Comparison of ENCODE assay signal across 30 cellular contexts in genomic region chr7:93156884-93157283, GRCh38. TPM values are rescaled to one million over a fixed set of nuclear protein-coding genes. Genes with fewer than 3 reads are reported as not detected.
DNase-seq lines count a peak whose midpoint lies in the region; ATAC-seq, FAIRE-seq and TF ChIP-seq lines count a peak whose summit lies in the region.
"Had no signal": no experiment of that assay in that cellular context is flagged by ENCODE, and none has a peak within 500 bp of the region (broad histone marks: within the 10 kb centered on the region; RNA-seq: fewer than 3 reads in every experiment).

No MANE protein-coding gene starts in this region.

- peak; percentile 51 for DNase-seq in AG10803 (ENCODE audit: low read depth)
- DNase-seq in HT1080 (ENCODE audit: low read depth), result peak; percentile 92
- DNase-seq in astrocyte (ENCODE audit: low read depth), result peak; percentile 39
- DNase-seq in kidney tubule cell (ENCODE audit: low spot score), result peak; percentile 70
- no peak for DNase-seq in NK-92 treated with Interleukin-12 subunit alpha and Interleukin-12 subunit beta, amount 100 ng/mL, for 24 hours (lab: John Stamatoyannopoulos, UW)
- no peak for DNase-seq in pancreas
- DNase-seq in BE2C, result no peak
- no peak for DNase-seq in effector CD4-positive, alpha-beta T cell
- DNase-seq: activated CD4-positive, alpha-beta memory T cell treated with anti-CD3 and anti-CD28 coated beads, Interleukin-2, amount 10 ng/mL, durations not matched to agents 7 days and 5 days; activated CD4-positive, CD25-positive, alpha-beta regulatory T cell; activated effector memory CD4-positive, alpha-beta T cell treated with Interleukin-2 at 50 U/mL for 16 hours; activated naive CD8-positive, alpha-beta T cell treated with anti-CD3 and anti-CD28 coated beads, Interleukin-2, amount 10 ng/mL, durations not matched to agents 7 days and 5 days; CD8-positive, alpha-beta memory T cell; colonic mucosa; esophagus squamous epithelium; islet precursor cell; NCI-H1105; NCI-H1930; NCI-H748 treated with DMSO at 0.1 percent for 48 hours; ovary; right lobe of liver; stimulated activated CD4-positive, alpha-beta T cell treated with anti-CD3 and anti-CD28 coated beads, Interleukin-4, amount 100 ng/mL, for 4 hours; stimulated activated naive CD4-positive, alpha-beta T cell treated with Interleukin-2 at 50 U/mL for 16 hours; T1000 had no signal

- H3K4me3 ChIP-seq in AG10803 (ENCODE audit: low read length), result no peak overlapping the region
- no peak overlapping the region for H3K4me3 ChIP-seq in astrocyte (ENCODE audit: insufficient read depth, low read depth, low read length)
- no peak overlapping the region for H3K4me3 ChIP-seq in pancreas
- no peak overlapping the region for H3K4me3 ChIP-seq in BE2C (ENCODE audit: low read depth, low read length)
- H3K4me3 ChIP-seq: breast epithelium, colonic mucosa, esophagus squamous epithelium, HAP-1, ovary, right lobe of liver, thoracic aorta had no signal

- H4K20me1 ChIP-seq in astrocyte (ENCODE audit: insufficient read depth, low read length), result no peaks in the 10 kb centered on the region

- 64 to 71% methylated on average over 1 of the region's 1 CpG for WGBS in pancreas, 2 donors

- H2AFZ ChIP-seq in astrocyte (ENCODE audit: low read depth, low read length), result no peak overlapping the region

- H3K9me3 Mint-ChIP-seq in astrocyte (ENCODE audit: unreplicated experiment), result peaks cover 11% of the 10 kb centered on the region
- H3K9me3 Mint-ChIP-seq: natural killer cell treated with Interleukin-12 subunit alpha and Interleukin-12 subunit beta and Interleukin-15 and Interleukin-18, amount 100 ng/mL, for 72 hours had no signal

- H3K27me3 ChIP-seq in astrocyte (ENCODE audit: insufficient read depth, low read length), result no peaks in the 10 kb centered on the region
- no peaks in the 10 kb centered on the region for H3K27me3 ChIP-seq in pancreas
- peaks cover 6% of the 10 kb centered on the region for H3K27me3 ChIP-seq in BE2C
- H3K27me3 ChIP-seq: breast epithelium, colonic mucosa, esophagus squamous epithelium, ovary, right lobe of liver had no signal

- intact Hi-C loops in pancreas (cut with DNase I), result no loop called here

- no peaks in the 10 kb centered on the region for H3K27me3 Mint-ChIP-seq in astrocyte (ENCODE audit: low read depth, unreplicated experiment)
- H3K27me3 Mint-ChIP-seq: activated CD4-positive, alpha-beta memory T cell treated with anti-CD3 and anti-CD28 coated beads, Interleukin-2, amount 10 ng/mL, durations not matched to agents 7 days and 5 days; activated naive CD8-positive, alpha-beta T cell treated with anti-CD3 and anti-CD28 coated beads, Interleukin-2, amount 10 ng/mL, durations not matched to agents 7 days and 5 days had no signal

- peak overlapping the region; percentile 71 for H3K27ac Mint-ChIP-seq in astrocyte (ENCODE audit: unreplicated experiment)
- H3K27ac Mint-ChIP-seq: activated CD4-positive, alpha-beta memory T cell treated with anti-CD3 and anti-CD28 coated beads, Interleukin-2, amount 10 ng/mL, durations not matched to agents 7 days and 5 days; activated naive CD8-positive, alpha-beta T cell treated with anti-CD3 and anti-CD28 coated beads, Interleukin-2, amount 10 ng/mL, durations not matched to agents 7 days and 5 days; CD8-positive, alpha-beta memory T cell had no signal

- H3K9ac ChIP-seq in astrocyte (ENCODE audit: low read length), result no peak overlapping the region

- ATAC-seq in pancreas, result no peak
- ATAC-seq: natural killer cell treated with Interleukin-12 subunit alpha and Interleukin-12 subunit beta and Interleukin-15 and Interleukin-18, amount 100 ng/mL, for 72 hours; right lobe of liver; Right ventricle myocardium inferior had no signal

- H3K4me3 Mint-ChIP-seq in astrocyte (ENCODE audit: unreplicated experiment), result no peak overlapping the region
- H3K4me3 Mint-ChIP-seq: activated CD4-positive, alpha-beta memory T cell treated with anti-CD3 and anti-CD28 coated beads, Interleukin-2, amount 10 ng/mL, durations not matched to agents 7 days and 5 days; activated naive CD8-positive, alpha-beta T cell treated with anti-CD3 and anti-CD28 coated beads, Interleukin-2, amount 10 ng/mL, durations not matched to agents 7 days and 5 days; CD8-positive, alpha-beta memory T cell; natural killer cell treated with Interleukin-12 subunit alpha and Interleukin-12 subunit beta and Interleukin-15 and Interleukin-18, amount 100 ng/mL, for 72 hours had no signal

- peaks cover 2% of the 10 kb centered on the region for H3K4me1 Mint-ChIP-seq in astrocyte (ENCODE audit: low read depth, unreplicated experiment)
- H3K4me1 Mint-ChIP-seq: CD8-positive, alpha-beta memory T cell had no signal

- TF ChIP-seq CTCF in AG10803 (conservative IDR thresholded peaks at IDR 0.05; ENCODE audit: low read length), result no peak
- no peak for TF ChIP-seq CTCF in astrocyte (IDR thresholded peaks at IDR 0.05; ENCODE audit: insufficient read depth, low read depth, low read length)
- TF ChIP-seq CTCF in pancreas (IDR thresholded peaks at IDR 0.05), result no peak
- TF ChIP-seq CTCF in BE2C (IDR thresholded peaks at IDR 0.05; ENCODE audit: low read depth, low read length), result no peak

- no peaks in the 10 kb centered on the region for H3K4me1 ChIP-seq in astrocyte (ENCODE audit: insufficient read depth, low read length)
- H3K4me1 ChIP-seq in pancreas, result no peaks in the 10 kb centered on the region
- no peaks in the 10 kb centered on the region for H3K4me1 ChIP-seq in BE2C
- H3K4me1 ChIP-seq: breast epithelium, colonic mucosa, HAP-1, right lobe of liver had no signal

- no peak overlapping the region for H3K4me2 ChIP-seq in astrocyte (ENCODE audit: low read length)

- H3K9me3 ChIP-seq in astrocyte (ENCODE audit: insufficient read depth, low read depth, low read length) (no peaks in the 10 kb centered on the region), pancreas (no peaks in the 10 kb centered on the region), BE2C (no peaks in the 10 kb centered on the region)
- H3K9me3 ChIP-seq: breast epithelium, colonic mucosa, esophagus squamous epithelium, HAP-1, ovary, right lobe of liver, thoracic aorta had no signal

- H3K27ac ChIP-seq in astrocyte (ENCODE audit: low read depth, low read length), result no peak overlapping the region
- H3K27ac ChIP-seq in pancreas, result no peak overlapping the region
- H3K27ac ChIP-seq: breast epithelium, colonic mucosa, esophagus squamous epithelium, ovary, right lobe of liver, thoracic aorta had no signal

- no peaks in the 10 kb centered on the region for H3K79me2 ChIP-seq in astrocyte (ENCODE audit: insufficient read depth, low read length)

- FAIRE-seq in astrocyte (lab: Jason Lieb, UNC) (no peak), pancreas (lab: Jason Lieb, UNC) (no peak)
- FAIRE-seq: GM12891 had no signal

- H3K36me3 ChIP-seq in astrocyte (ENCODE audit: insufficient read depth, low read length) (no peaks in the 10 kb centered on the region), pancreas (no peaks in the 10 kb centered on the region), BE2C (no peaks in the 10 kb centered on the region)
- H3K36me3 ChIP-seq: breast epithelium, colonic mucosa, esophagus squamous epithelium, HAP-1, ovary, right lobe of liver, thoracic aorta had no signal

- H3K36me3 Mint-ChIP-seq in astrocyte (ENCODE audit: low read depth, unreplicated experiment), result no peaks in the 10 kb centered on the region
- H3K36me3 Mint-ChIP-seq: activated naive CD8-positive, alpha-beta T cell treated with anti-CD3 and anti-CD28 coated beads, Interleukin-2, amount 10 ng/mL, durations not matched to agents 7 days and 5 days had no signal

RNA-seq across cellular contexts. Expression of gene SAMD9L, which starts 8.7 kb away (rescaled TPM):
- total RNA-seq in HT1080 (2014; rRNA removed; shearing (Covaris generic)), result 1.8 and 2.4 TPM in 2 replicates
- polyA plus RNA-seq in HT1080 (2015; cell fraction: cytosol; rRNA removed), result 2.0 and 2.4 TPM in 2 replicates
- 8.3 and 8.7 TPM in 2 replicates for polyA plus RNA-seq in HT1080 (2015; cell fraction: nucleus; rRNA removed)
- 45.2 and 55.6 TPM in 2 replicates for total RNA-seq in astrocyte
- 1 to 10 TPM; 1.5 to 7.4 (median 2.1) TPM for total RNA-seq in pancreas
- polyA plus RNA-seq in pancreas, result 1 to 10 TPM; 2.0 to 3.7 TPM
- polyA plus RNA-seq in BE2C (2012; ENCODE audit: insufficient read depth, insufficient read length, low read depth), result not detected

RNA-seq across cellular contexts. Expression of gene SAMD9, which starts 39.1 kb away (rescaled TPM):
- 5.3 and 6.4 TPM in 2 replicates for total RNA-seq in HT1080 (2014; rRNA removed; shearing (Covaris generic))
- 2.6 and 3.4 TPM in 2 replicates for polyA plus RNA-seq in HT1080 (2015; cell fraction: cytosol; rRNA removed)
- polyA plus RNA-seq in HT1080 (2015; cell fraction: nucleus; rRNA removed), result 11.2 and 13.5 TPM in 2 replicates
- total RNA-seq in astrocyte (64.4 and 77.1 TPM in 2 replicates), pancreas (1 to 10 TPM in 5 of 6 donors, under 1 TPM in 1; 0.92 to 7.7 (median 2.0) TPM)
- polyA plus RNA-seq in pancreas, result 1 to 10 TPM in 1 of 2 donors, under 1 TPM in 1; 0.76 to 1.7 TPM
- 0.23 TPM for polyA plus RNA-seq in BE2C (2012; ENCODE audit: insufficient read depth, insufficient read length, low read depth)

Comparison
In these comparisons a context has a peak if more than half of its experiments do, and no peak if none do; other contexts are left out.
1. DNase-seq: peak in AG10803 (single experiment), HT1080 (single experiment), astrocyte (single experiment) and kidney tubule cell (single experiment); none in NK-92 treated with Interleukin-12 subunit alpha and Interleukin-12 subunit beta, amount 100 ng/mL, for 24 hours (single experiment), pancreas (0 of 6), BE2C (single experiment) and effector CD4-positive, alpha-beta T cell (single experiment).